ENCODE assay signal across 8 cellular contexts in genomic region chr2:173963817-173964564, GRCh38. TPM values are rescaled to one million over a fixed set of nuclear protein-coding genes. Genes with fewer than 3 reads are reported as not detected.
A peak's percentile ranks its signal among the peaks of the same experiment; 100 is the strongest.
DNase-seq lines count a peak whose midpoint lies in the region; ATAC-seq and TF ChIP-seq lines count a peak whose summit lies in the region.

No MANE protein-coding gene starts in this region.

- H2AFZ ChIP-seq in mesenchymal stem cell (ENCODE audit: low read depth, low read length): peak overlapping the region; percentile 85

- no peaks in the 10 kb centered on the region for H3K27me3 Mint-ChIP-seq in CD4-positive, alpha-beta T cell

- no peaks in the 10 kb centered on the region for H3K27me3 ChIP-seq in CD4-positive, alpha-beta T cell (ENCODE audit: control insufficient read depth, insufficient read depth, low read length)
- H3K27me3 ChIP-seq in HL-60 (ENCODE audit: insufficient read depth, poor library complexity, severe bottlenecking): no peaks in the 10 kb centered on the region
- no peaks in the 10 kb centered on the region for H3K27me3 ChIP-seq in effector memory CD4-positive, alpha-beta T cell (replicated peaks; ENCODE audit: control insufficient read depth, insufficient read depth, low read length, poor library complexity, severe bottlenecking)
- no peaks in the 10 kb centered on the region for H3K27me3 ChIP-seq in mesenchymal stem cell (ENCODE audit: control insufficient read depth in 1 of 2, insufficient read depth in 1 of 2, low read length in 2 of 2)

- peak overlapping the region; percentile 96 for H2BK120ac ChIP-seq in mesenchymal stem cell (ENCODE audit: low read depth, low read length)

- peak overlapping the region; percentile 100 for H4K8ac ChIP-seq in mesenchymal stem cell (ENCODE audit: low read length)

- H3K36me3 Mint-ChIP-seq in CD4-positive, alpha-beta T cell (ENCODE audit: low read depth): peaks cover 50% of the 10 kb centered on the region

- H3K9me3 Mint-ChIP-seq in CD4-positive, alpha-beta T cell: no peaks in the 10 kb centered on the region

- peak overlapping the region; percentile 93 to 99 for H3K4ac ChIP-seq in mesenchymal stem cell (ENCODE audit: low read depth in 1 of 2, low read length in 2 of 2)

- no peak for TF ChIP-seq CTCF in CD4-positive, alpha-beta T cell (IDR thresholded peaks at IDR 0.05)
- TF ChIP-seq CTCF in HL-60 (IDR thresholded peaks at IDR 0.05; ENCODE audit: insufficient read depth, low read length): no peak

- H3K27ac Mint-ChIP-seq in CD4-positive, alpha-beta T cell: peak overlapping the region; percentile 98

- peak; percentile 58 for ATAC-seq in CD4-positive, alpha-beta T cell (ENCODE audit: poor library complexity)
- ATAC-seq in GM19438 (IDR thresholded peaks at IDR 0.05; ENCODE audit: low read depth, unreplicated experiment): peak; percentile 50

- H3K36me3 ChIP-seq in effector memory CD4-positive, alpha-beta T cell (ENCODE audit: control insufficient read depth, insufficient read depth, low read length): no peaks in the 10 kb centered on the region
- peaks cover 0 to 20% of the 10 kb centered on the region in 2 experiments for H3K36me3 ChIP-seq in mesenchymal stem cell (ENCODE audit: control insufficient read depth in 1 of 2, insufficient read depth in 2 of 2, low read depth in 1 of 2, low read length in 2 of 2)

- peaks cover 12% of the 10 kb centered on the region for H3K4me1 ChIP-seq in effector memory CD4-positive, alpha-beta T cell (ENCODE audit: control insufficient read depth, insufficient read depth, low read length, poor library complexity, severe bottlenecking)
- no peaks in the 10 kb centered on the region for H3K4me1 ChIP-seq in mesenchymal stem cell (ENCODE audit: control insufficient read depth, insufficient read depth, low read depth, low read length)

- peaks cover 57% of the 10 kb centered on the region for H3K4me1 Mint-ChIP-seq in CD4-positive, alpha-beta T cell (ENCODE audit: low read depth)

- POLR2A ChIA-PET in CD4-positive, alpha-beta T cell (lab: Charles Lee): interaction anchor here (0.5 to 2.1 kb wide), 8 partner anchors 9 to 432 kb away, joined by 3 to 6 read pairs (median 4); no protein-coding TSS in a partner anchor

- peak overlapping the region; percentile 94 for H3K9ac ChIP-seq in mesenchymal stem cell (ENCODE audit: low read length)

- H3K27ac ChIP-seq in CD4-positive, alpha-beta T cell (ENCODE audit: low read depth, low read length): peak overlapping the region; percentile 94
- H3K27ac ChIP-seq in HL-60 (replicated peaks): peak overlapping the region; percentile 98
- peak overlapping the region; percentile 97 for H3K27ac ChIP-seq in effector memory CD4-positive, alpha-beta T cell (ENCODE audit: insufficient read depth, low read length, poor library complexity, severe bottlenecking)
- peak overlapping the region; percentile 75 for H3K27ac ChIP-seq in mesenchymal stem cell (ENCODE audit: low read length, poor library complexity, severe bottlenecking)

- peak overlapping the region; percentile 33 for H3K4me2 ChIP-seq in mesenchymal stem cell (ENCODE audit: low read length, poor library complexity, severe bottlenecking)

- H2BK15ac ChIP-seq in mesenchymal stem cell (ENCODE audit: low read depth, poor library complexity, severe bottlenecking): peak overlapping the region; percentile 93

- peak overlapping the region; percentile 88 for H3K4me3 Mint-ChIP-seq in CD4-positive, alpha-beta T cell

- H3K23ac ChIP-seq in mesenchymal stem cell (ENCODE audit: low read length in 2 of 2): peak overlapping the region in 1 of 2 experiments; percentile 96

- DNase-seq in CD4-positive, alpha-beta T cell: peak; percentile 90 to 93 (median 90)
- DNase-seq in HL-60 (ENCODE audit: low read depth in 1 of 2, low spot score in 1 of 2) (peak; percentile 70 to 94), NK-92 (lab: John Stamatoyannopoulos, UW; ENCODE audit: unreplicated experiment) (peak; percentile 39), mesenchymal stem cell (peak; percentile 86)
- peak; percentile 86 to 88 for DNase-seq in activated CD8-positive, alpha-beta memory T cell treated with anti-CD3 and anti-CD28 coated beads for 4 hours (ENCODE audit: low read depth in 2 of 2)
- peak; percentile 87 to 89 (median 88) for DNase-seq in effector memory CD4-positive, alpha-beta T cell
- peak; percentile 89 for DNase-seq in stimulated activated CD8-positive, alpha-beta memory T cell treated with anti-CD3 and anti-CD28 coated beads, Interleukin-12 subunit alpha, Interleukin-12 subunit beta, amount 100 ng/mL, for 4 hours (ENCODE audit: low read depth)

- intact Hi-C loops in CD4-positive, alpha-beta T cell (cut with DNase I, micrococcal nuclease): loop anchor here (1.0 to 5.0 kb wide), 3 partner anchors 35 to 76 kb away; no protein-coding TSS in a partner anchor

- CTCF ChIA-PET in CD4-positive, alpha-beta T cell (lab: Charles Lee): no interaction called here

- H3K14ac ChIP-seq in mesenchymal stem cell (ENCODE audit: low read length in 2 of 2): peak overlapping the region in 1 of 2 experiments; percentile 100

- no peak overlapping the region for H2AK5ac ChIP-seq in mesenchymal stem cell (ENCODE audit: low read length, severe bottlenecking)

- H3K4me3 ChIP-seq in HL-60 (replicated peaks; ENCODE audit: insufficient read depth, low read length): peak overlapping the region; percentile 69
- H3K4me3 ChIP-seq in effector memory CD4-positive, alpha-beta T cell (ENCODE audit: insufficient read depth, low read depth, low read length, poor library complexity, severe bottlenecking): peak overlapping the region; percentile 82
- H3K4me3 ChIP-seq in mesenchymal stem cell (ENCODE audit: insufficient read depth in 1 of 2, low read depth in 1 of 2, low read length in 2 of 2): peak overlapping the region; percentile 94 to 99

- no peaks in the 10 kb centered on the region for H3K79me1 ChIP-seq in mesenchymal stem cell (replicated peaks; ENCODE audit: low read length, poor library complexity, severe bottlenecking)

- H2BK12ac ChIP-seq in mesenchymal stem cell (ENCODE audit: low read length in 2 of 2): peak overlapping the region in 1 of 2 experiments; percentile 97

- peak overlapping the region; percentile 99 for H2BK5ac ChIP-seq in mesenchymal stem cell (ENCODE audit: low read depth, low read length, poor library complexity, severe bottlenecking)

- H4K91ac ChIP-seq in mesenchymal stem cell (ENCODE audit: low read length): peak overlapping the region; percentile 100

- H3K18ac ChIP-seq in mesenchymal stem cell (ENCODE audit: low read depth in 1 of 2, low read length in 2 of 2): peak overlapping the region; percentile 99 to 100

- WGBS in mesenchymal stem cell: 1% methylated on average over 11 of the region's 87 CpGs

- no peaks in the 10 kb centered on the region for H3K9me3 ChIP-seq in CD4-positive, alpha-beta T cell (ENCODE audit: control insufficient read depth, low read length)
- H3K9me3 ChIP-seq in effector memory CD4-positive, alpha-beta T cell (ENCODE audit: control insufficient read depth, low read length): no peaks in the 10 kb centered on the region
- H3K9me3 ChIP-seq in mesenchymal stem cell (ENCODE audit: control insufficient read depth, low read length): peaks cover 5% of the 10 kb centered on the region

RNA-seq across cellular contexts. Expression of gene SP3, which starts 1.2 kb away (rescaled TPM):
- total RNA-seq in CD4-positive, alpha-beta T cell: 100 to 1,000 TPM; 159 to 166 TPM
- 25.1 TPM for polyA plus RNA-seq in mesenchymal stem cell (2013, experiment 1 of 2)
- polyA plus RNA-seq in mesenchymal stem cell (2013, experiment 2 of 2): 24.7 TPM

Comparison
In these comparisons a context has a peak if more than half of its experiments do, and no peak if none do; other contexts are left out.
1. Peak in every context shown above with its lines: DNase-seq, ATAC-seq, H3K4me3 ChIP-seq and H3K27ac ChIP-seq.
2. DNase-seq: peak in every context shown above with its lines; median percentile 90 in CD4-positive, alpha-beta T cell; 89 in stimulated activated CD8-positive, alpha-beta memory T cell treated with anti-CD3 and anti-CD28 coated beads, Interleukin-12 subunit alpha, Interleukin-12 subunit beta, amount 100 ng/mL, for 4 hours; 88 in effector memory CD4-positive, alpha-beta T cell; 87 in activated CD8-positive, alpha-beta memory T cell treated with anti-CD3 and anti-CD28 coated beads for 4 hours; 86 in mesenchymal stem cell; 82 in HL-60; 39 in NK-92.